16 cellular contexts compared by ENCODE assay signal in the genomic region with DNA sequence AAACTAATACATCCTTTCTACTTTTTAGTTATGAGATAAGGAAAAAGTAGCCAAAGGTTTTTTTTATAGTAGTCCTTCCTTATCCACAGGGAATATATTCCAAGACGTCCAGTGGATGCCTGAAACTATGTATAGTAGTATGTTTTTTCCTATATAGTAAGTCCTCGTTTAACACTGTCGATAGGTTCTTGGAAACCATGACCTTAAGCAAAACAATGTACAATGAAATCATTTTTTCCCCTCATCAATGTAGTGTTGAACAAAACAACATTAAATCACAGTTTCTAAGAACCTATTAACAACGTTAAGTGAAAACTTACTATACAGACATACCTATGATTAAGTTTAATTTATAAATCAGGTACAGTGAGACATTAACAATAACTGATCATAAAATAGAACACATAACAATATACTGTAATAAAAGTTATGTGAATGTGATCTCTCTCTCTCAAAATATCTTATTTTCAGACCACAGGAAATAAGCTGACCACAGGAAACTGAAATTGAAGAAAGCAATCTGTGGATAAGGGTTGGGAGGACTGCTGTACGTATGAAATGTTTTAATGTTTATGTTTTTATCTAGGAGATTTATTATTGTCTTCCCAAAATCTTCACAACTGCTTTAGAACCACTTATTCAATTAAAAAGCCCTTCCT. TPM values are rescaled to one million over a fixed set of nuclear protein-coding genes. Genes with fewer than 3 reads are reported as not detected.
DNase-seq lines count a peak whose midpoint lies in the region; ATAC-seq and TF ChIP-seq lines count a peak whose summit lies in the region.
"Had no signal": no experiment of that assay in that cellular context is flagged by ENCODE, and none has a peak within 500 bp of the region (broad histone marks: within the 10 kb centered on the region; RNA-seq: fewer than 3 reads in every experiment).

No MANE protein-coding gene starts in this region.

- H3K4me3 Mint-ChIP-seq in activated naive CD8-positive, alpha-beta T cell treated with anti-CD3 and anti-CD28 coated beads, Interleukin-2, amount 10 ng/mL, durations not matched to agents 7 days and 5 days, result peak overlapping the region; percentile 3
- H3K4me3 Mint-ChIP-seq in stimulated activated naive B cell treated with anti-CD40 and anti-IgM and Interleukin-4, amounts not matched to agents 10 μg/mL and 1 μg/mL and 100 μg/mL, for 72 hours, result no peak overlapping the region
- H3K4me3 Mint-ChIP-seq: activated T-cell treated with anti-CD3 and anti-CD28 coated beads, Interleukin-2, amount 50 U/mL, for 4 hours; GM23338 had no signal

- H3K27me3 ChIP-seq in SK-N-SH (ENCODE audit: insufficient read depth), result no peaks in the 10 kb centered on the region
- no peaks in the 10 kb centered on the region for H3K27me3 ChIP-seq in mesenchymal stem cell (ENCODE audit: control insufficient read depth in 1 of 2, insufficient read depth in 1 of 2, low read length in 2 of 2)
- H3K27me3 ChIP-seq: gastroesophageal sphincter had no signal

- no peak overlapping the region for H3K4ac ChIP-seq in mesenchymal stem cell (ENCODE audit: low read depth in 1 of 2, low read length in 2 of 2)

- H3K9me3 ChIP-seq in SK-N-SH (no peaks in the 10 kb centered on the region), mesenchymal stem cell (ENCODE audit: control insufficient read depth, low read length) (no peaks in the 10 kb centered on the region)
- H3K9me3 ChIP-seq: gastroesophageal sphincter had no signal

- H3K36me3 Mint-ChIP-seq in activated naive CD8-positive, alpha-beta T cell treated with anti-CD3 and anti-CD28 coated beads, Interleukin-2, amount 10 ng/mL, durations not matched to agents 7 days and 5 days, result peaks cover 27% of the 10 kb centered on the region
- H3K36me3 Mint-ChIP-seq in stimulated activated naive B cell treated with anti-CD40 and anti-IgM and Interleukin-4, amounts not matched to agents 10 μg/mL and 1 μg/mL and 100 μg/mL, for 72 hours, result peaks cover 19% of the 10 kb centered on the region in 2 donors

- H3K4me1 ChIP-seq in SK-N-SH (ENCODE audit: control insufficient read depth in 1 of 2, insufficient read depth in 2 of 2, low read depth in 1 of 2, low read length in 1 of 2) (peaks cover 0 to 40% of the 10 kb centered on the region in 2 experiments; a peak in 2 of 4 replicates), mesenchymal stem cell (ENCODE audit: control insufficient read depth, insufficient read depth, low read depth, low read length) (peaks cover 3% of the 10 kb centered on the region)
- H3K4me1 ChIP-seq: gastroesophageal sphincter had no signal

- H3K9ac ChIP-seq in SK-N-SH (peak overlapping the region; percentile 7; the same call in 1 of the 2 replicates), mesenchymal stem cell (ENCODE audit: low read length) (no peak overlapping the region)

- TF ChIP-seq CTCF in SK-N-SH (IDR thresholded peaks at IDR 0.05), result no peak

- H3K4me3 ChIP-seq in SK-N-SH (ENCODE audit: low read depth in 2 of 2, low read length in 1 of 2) (no peak overlapping the region), mesenchymal stem cell (ENCODE audit: insufficient read depth in 1 of 2, low read depth in 1 of 2, low read length in 2 of 2) (no peak overlapping the region)
- H3K4me3 ChIP-seq: gastroesophageal sphincter, GM23338 had no signal

- H2AFZ ChIP-seq in SK-N-SH (ENCODE audit: low read depth), result no peak overlapping the region
- no peak overlapping the region for H2AFZ ChIP-seq in mesenchymal stem cell (ENCODE audit: low read depth, low read length)
- H2AFZ ChIP-seq: GM23338 had no signal

- ATAC-seq in SK-N-SH treated with all-trans-retinoic acid at 6 μM for 48 hours, result no peak
- no peak for ATAC-seq in activated naive CD8-positive, alpha-beta T cell treated with anti-CD3 and anti-CD28 coated beads, Interleukin-2, amount 10 ng/mL, durations not matched to agents 7 days and 5 days (ENCODE audit: low read depth)
- ATAC-seq in stimulated activated naive B cell treated with anti-CD40 and anti-IgM and Interleukin-4, amounts not matched to agents 10 μg/mL and 1 μg/mL and 100 μg/mL, for 72 hours (replicated peaks), result no peak
- ATAC-seq: activated T-cell treated with anti-CD3 and anti-CD28 coated beads, Interleukin-2, amount 50 U/mL, for 4 hours; gastroesophageal sphincter; GM23338 had no signal

- no peaks in the 10 kb centered on the region for H4K20me1 ChIP-seq in SK-N-SH (ENCODE audit: insufficient read depth)

- no peak overlapping the region for H2BK15ac ChIP-seq in mesenchymal stem cell (ENCODE audit: low read depth, poor library complexity, severe bottlenecking)

- no peak overlapping the region for H2BK120ac ChIP-seq in mesenchymal stem cell (ENCODE audit: low read depth, low read length)

- H3K18ac ChIP-seq in mesenchymal stem cell (ENCODE audit: low read depth in 1 of 2, low read length in 2 of 2), result no peak overlapping the region

- no peak overlapping the region for H3K14ac ChIP-seq in mesenchymal stem cell (ENCODE audit: low read length in 2 of 2)

- H3K27me3 Mint-ChIP-seq in activated naive CD8-positive, alpha-beta T cell treated with anti-CD3 and anti-CD28 coated beads, Interleukin-2, amount 10 ng/mL, durations not matched to agents 7 days and 5 days, result no peaks in the 10 kb centered on the region
- H3K27me3 Mint-ChIP-seq in stimulated activated naive B cell treated with anti-CD40 and anti-IgM and Interleukin-4, amounts not matched to agents 10 μg/mL and 1 μg/mL and 100 μg/mL, for 72 hours, result no peaks in the 10 kb centered on the region

- H3K23ac ChIP-seq in mesenchymal stem cell (ENCODE audit: low read length in 2 of 2), result no peak overlapping the region

- H3K9me3 Mint-ChIP-seq in activated naive CD8-positive, alpha-beta T cell treated with anti-CD3 and anti-CD28 coated beads, Interleukin-2, amount 10 ng/mL, durations not matched to agents 7 days and 5 days, result no peaks in the 10 kb centered on the region
- H3K9me3 Mint-ChIP-seq in stimulated activated naive B cell treated with anti-CD40 and anti-IgM and Interleukin-4, amounts not matched to agents 10 μg/mL and 1 μg/mL and 100 μg/mL, for 72 hours, result no peaks in the 10 kb centered on the region
- H3K9me3 Mint-ChIP-seq: activated T-cell treated with anti-CD3 and anti-CD28 coated beads, Interleukin-2, amount 50 U/mL, for 4 hours; GM23338 had no signal

- H3K4me1 Mint-ChIP-seq in activated naive CD8-positive, alpha-beta T cell treated with anti-CD3 and anti-CD28 coated beads, Interleukin-2, amount 10 ng/mL, durations not matched to agents 7 days and 5 days, result peaks cover 17% of the 10 kb centered on the region
- peaks cover 2 to 5% of the 10 kb centered on the region in 2 donors for H3K4me1 Mint-ChIP-seq in stimulated activated naive B cell treated with anti-CD40 and anti-IgM and Interleukin-4, amounts not matched to agents 10 μg/mL and 1 μg/mL and 100 μg/mL, for 72 hours
- H3K4me1 Mint-ChIP-seq: GM23338 had no signal

- no peak for TF ChIP-seq EP300 in SK-N-SH (IDR thresholded peaks at IDR 0.05; ENCODE audit: borderline replicate concordance in 1 of 2, low read depth in 1 of 2, low read length in 1 of 2)

- WGBS in SK-N-SH (ENCODE audit: low lambda C conversion rate), result 80% methylated on average over 5 of the region's 5 CpGs
- WGBS in mesenchymal stem cell, result 100% methylated on average over 1 of the region's 5 CpGs

- H3K27ac ChIP-seq in SK-N-SH (ENCODE audit: low read depth in 2 of 2, low read length in 1 of 2) (peak overlapping the region in 1 of 2 experiments; percentile 77; a peak in 2 of 4 replicates), mesenchymal stem cell (ENCODE audit: low read length, poor library complexity, severe bottlenecking) (peak overlapping the region; percentile 58)
- H3K27ac ChIP-seq: 22Rv1, gastroesophageal sphincter had no signal

- H3F3A ChIP-seq in SK-N-SH (replicated peaks; ENCODE audit: insufficient read depth), result peaks cover 50% of the 10 kb centered on the region

- H3K4me2 ChIP-seq in SK-N-SH (peak overlapping the region; percentile 8; the same call in 1 of the 2 replicates), mesenchymal stem cell (ENCODE audit: low read length, poor library complexity, severe bottlenecking) (peak overlapping the region; percentile 29)
- H3K4me2 ChIP-seq: GM23338 had no signal

- H4K8ac ChIP-seq in mesenchymal stem cell (ENCODE audit: low read length), result no peak overlapping the region

- no peak for TF ChIP-seq RAD21 in SK-N-SH (IDR thresholded peaks at IDR 0.05; ENCODE audit: low read length)

- H3K79me1 ChIP-seq in mesenchymal stem cell (replicated peaks; ENCODE audit: low read length, poor library complexity, severe bottlenecking), result peaks cover 5% of the 10 kb centered on the region

- CTCF ChIA-PET in SK-N-SH (lab: Yijun Ruan, JAX), result interaction anchor here (0.6 to 1.1 kb wide), 2 partner anchors 10 to 11 kb away, joined by 3 to 4 read pairs; no protein-coding TSS in a partner anchor

- H4K91ac ChIP-seq in mesenchymal stem cell (ENCODE audit: low read length), result no peak overlapping the region

- peaks cover 85 to 88% of the 10 kb centered on the region in 2 experiments for H3K36me3 ChIP-seq in SK-N-SH (replicated peaks in 1 of 2; ENCODE audit: control insufficient read depth in 1 of 2, insufficient read depth in 2 of 2, low read length in 1 of 2)
- peaks cover 0 to 99% of the 10 kb centered on the region in 2 experiments for H3K36me3 ChIP-seq in mesenchymal stem cell (ENCODE audit: control insufficient read depth in 1 of 2, insufficient read depth in 2 of 2, low read depth in 1 of 2, low read length in 2 of 2)

- POLR2A ChIA-PET in SK-N-SH (lab: Yijun Ruan, JAX), result no interaction called here
- POLR2A ChIA-PET in activated naive CD8-positive, alpha-beta T cell treated with anti-CD3 and anti-CD28 coated beads, Interleukin-2, amount 10 ng/mL, durations not matched to agents 7 days and 5 days (lab: Charles Lee), result no interaction called here

- H3K79me2 ChIP-seq in SK-N-SH (ENCODE audit: insufficient read depth), result peaks cover 28% of the 10 kb centered on the region

- no peak for DNase-seq in SK-N-SH
- peak; percentile 50 for DNase-seq in HCEC 1CT
- no peak for DNase-seq in activated naive CD8-positive, alpha-beta T cell treated with anti-CD3 and anti-CD28 coated beads, Interleukin-2, amount 10 ng/mL, durations not matched to agents 7 days and 5 days
- DNase-seq in mesenchymal stem cell, result no peak
- no peak for DNase-seq in DMS53 treated with DMSO at 0.1 percent for 48 hours (lab: John Stamatoyannopoulos, UW; ENCODE audit: unreplicated experiment)
- DNase-seq in stimulated activated naive B cell treated with anti-CD40 and anti-IgM and Interleukin-4, amounts not matched to agents 10 μg/mL and 1 μg/mL and 100 μg/mL, for 72 hours, result no peak
- DNase-seq in hypothalamus (lab: John Stamatoyannopoulos, UW), result no peak
- DNase-seq: activated T-cell treated with anti-CD3 and anti-CD28 coated beads, Interleukin-2, amount 50 U/mL, for 4 hours; DMS79; NCI-H2107; posterior cingulate gyrus; stimulated activated CD4-positive, alpha-beta T cell treated with anti-CD3 and anti-CD28 coated beads, Interleukin-4, amount 100 ng/mL, for 1 hour had no signal

- no peak overlapping the region for H3K27ac Mint-ChIP-seq in activated naive CD8-positive, alpha-beta T cell treated with anti-CD3 and anti-CD28 coated beads, Interleukin-2, amount 10 ng/mL, durations not matched to agents 7 days and 5 days
- H3K27ac Mint-ChIP-seq in stimulated activated naive B cell treated with anti-CD40 and anti-IgM and Interleukin-4, amounts not matched to agents 10 μg/mL and 1 μg/mL and 100 μg/mL, for 72 hours, result no peak overlapping the region
- H3K27ac Mint-ChIP-seq: GM23338 had no signal

- no peak overlapping the region for H2BK12ac ChIP-seq in mesenchymal stem cell (ENCODE audit: low read length in 2 of 2)

- H2AK5ac ChIP-seq in mesenchymal stem cell (ENCODE audit: low read length, severe bottlenecking), result no peak overlapping the region

- no peaks in the 10 kb centered on the region; the same call in 1 of the 2 replicates for H3K9me2 ChIP-seq in SK-N-SH

- H2BK5ac ChIP-seq in mesenchymal stem cell (ENCODE audit: low read depth, low read length, poor library complexity, severe bottlenecking), result no peak overlapping the region

RNA-seq across cellular contexts. Expression of a gene that starts 20.6 kb away (rescaled TPM):
- 21.3 and 27.7 TPM in 2 replicates for polyA plus RNA-seq in SK-N-SH (2012; rRNA removed)
- polyA plus RNA-seq in SK-N-SH (2012; cell fraction: cytosol; rRNA removed), result 38.9 and 50.1 TPM in 2 replicates
- polyA plus RNA-seq in SK-N-SH (2012; cell fraction: nucleus; rRNA removed), result 7.9 and 17.5 TPM in 2 replicates
- 10 to 100 TPM; 58.9 to 61.1 TPM for total RNA-seq in activated naive CD8-positive, alpha-beta T cell treated with anti-CD3 and anti-CD28 coated beads, Interleukin-2, amount 10 ng/mL, durations not matched to agents 7 days and 5 days
- 80.4 TPM for polyA plus RNA-seq in mesenchymal stem cell (2013, experiment 1 of 2)
- 80.9 TPM for polyA plus RNA-seq in mesenchymal stem cell (2013, experiment 2 of 2)

RNA-seq across cellular contexts. Expression of a gene that starts 35.2 kb away (rescaled TPM):
- polyA plus RNA-seq in SK-N-SH (2012; rRNA removed), result 19.0 TPM in 2 replicates
- polyA plus RNA-seq in SK-N-SH (2012; cell fraction: cytosol; rRNA removed), result 16.7 and 22.0 TPM in 2 replicates
- polyA plus RNA-seq in SK-N-SH (2012; cell fraction: nucleus; rRNA removed), result 17.6 and 19.7 TPM in 2 replicates
- 10 to 100 TPM; 27.2 to 30.6 TPM for total RNA-seq in activated naive CD8-positive, alpha-beta T cell treated with anti-CD3 and anti-CD28 coated beads, Interleukin-2, amount 10 ng/mL, durations not matched to agents 7 days and 5 days
- polyA plus RNA-seq in mesenchymal stem cell (2013, experiment 1 of 2), result 20.0 TPM
- 19.0 TPM for polyA plus RNA-seq in mesenchymal stem cell (2013, experiment 2 of 2)
